ENCODE assay signal across 18 cellular contexts in the genomic region with DNA sequence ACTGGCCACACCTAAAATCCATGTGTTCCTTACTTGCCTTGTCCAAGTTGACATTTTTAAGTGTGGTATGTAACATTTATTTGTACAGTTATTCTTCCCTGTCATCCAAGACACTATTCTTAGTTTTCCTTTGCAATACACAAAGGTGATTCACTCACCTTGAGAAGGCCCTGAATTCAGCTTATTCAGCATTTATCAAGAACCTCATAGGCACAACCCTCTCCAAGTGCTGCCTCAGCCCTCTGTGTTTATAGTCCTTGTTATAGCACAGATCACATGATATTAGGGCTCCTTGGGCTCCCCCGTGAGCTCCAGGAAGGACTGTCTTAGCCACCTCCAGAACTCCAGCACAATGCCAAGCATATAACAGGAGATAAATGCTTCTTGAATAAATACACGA.
DNase-seq lines count a peak whose midpoint lies in the region; ATAC-seq, FAIRE-seq and TF ChIP-seq lines count a peak whose summit lies in the region.
"Had no signal": no experiment of that assay in that cellular context is flagged by ENCODE, and none has a peak within 500 bp of the region (broad histone marks: within the 10 kb centered on the region; RNA-seq: fewer than 3 reads in every experiment).

No MANE protein-coding gene starts in this region.

- no peak for TF ChIP-seq POLR2A in GM12878 (IDR thresholded peaks at IDR 0.05; ENCODE audit: low read depth, low read length)

- CTCF ChIA-PET in GM12878 (lab: Yijun Ruan, JAX) = interaction anchor here (0.5 to 3.8 kb wide), 11 partner anchors 8 to 1220 kb away, joined by 3 to 15 read pairs (median 3); no protein-coding TSS in a partner anchor
- CTCF ChIA-PET in activated CD4-positive, alpha-beta memory T cell treated with anti-CD3 and anti-CD28 coated beads, Interleukin-2, amount 10 ng/mL, durations not matched to agents 7 days and 5 days (lab: Charles Lee) = interaction anchor here (0.9 kb wide), 2 partner anchors 30 to 1219 kb away, joined by 3 read pairs; no protein-coding TSS in a partner anchor

- H3K9ac ChIP-seq in GM12878 (ENCODE audit: control insufficient read depth, insufficient read depth, low read length) (no peak overlapping the region), parathyroid adenoma (no peak overlapping the region)

- H4K20me1 ChIP-seq in GM12878 (ENCODE audit: control insufficient read depth, insufficient read depth) = no peaks in the 10 kb centered on the region

- peaks cover 16% of the 10 kb centered on the region; the same call in 1 of the 2 replicates for H3K4me1 ChIP-seq in GM12878 (ENCODE audit: control insufficient read depth, insufficient read depth, low read length)
- no peaks in the 10 kb centered on the region for H3K4me1 ChIP-seq in foreskin keratinocyte
- H3K4me1 ChIP-seq in parathyroid adenoma = no peaks in the 10 kb centered on the region

- H2AFZ ChIP-seq in GM12878 (ENCODE audit: control insufficient read depth, low read depth, low read length) (no peak overlapping the region), parathyroid adenoma (peak overlapping the region; percentile 38)

- H3K27me3 Mint-ChIP-seq in HFFc6 (ENCODE audit: insufficient read depth) = no peaks in the 10 kb centered on the region
- no peaks in the 10 kb centered on the region for H3K27me3 Mint-ChIP-seq in activated CD4-positive, alpha-beta memory T cell treated with anti-CD3 and anti-CD28 coated beads, Interleukin-2, amount 10 ng/mL, durations not matched to agents 7 days and 5 days
- H3K27me3 Mint-ChIP-seq: CD8-positive, alpha-beta memory T cell had no signal

- TF ChIP-seq RAD21 in GM12878 (IDR thresholded peaks at IDR 0.05; ENCODE audit: insufficient read depth, low read depth, low read length) = no peak

- SMC1A ChIA-PET in GM12878 (lab: Charles Lee; ENCODE audit: uncharacterized antibody, unreplicated experiment) = interaction anchor here (1.4 to 2.8 kb wide), 7 partner anchors 10 to 692 kb away, joined by 3 to 13 read pairs (median 6); no protein-coding TSS in a partner anchor

- H3K27me3 ChIP-seq in GM12878 (replicated peaks in 1 of 2; ENCODE audit: control insufficient read depth in 2 of 2, insufficient read depth in 2 of 2, low read length in 1 of 2) = no peaks in the 10 kb centered on the region
- no peaks in the 10 kb centered on the region for H3K27me3 ChIP-seq in foreskin keratinocyte
- H3K27me3 ChIP-seq in parathyroid adenoma (ENCODE audit: control insufficient read depth, insufficient read depth, low read length) = no peaks in the 10 kb centered on the region

- no peak for TF ChIP-seq EP300 in GM12878 (IDR thresholded peaks at IDR 0.05; ENCODE audit: borderline replicate concordance in 1 of 2, control insufficient read depth in 1 of 2, low read depth in 2 of 2, low read length in 2 of 2)

- peaks cover 99% of the 10 kb centered on the region for H3K4me1 Mint-ChIP-seq in HFFc6 (ENCODE audit: low read depth)
- H3K4me1 Mint-ChIP-seq in activated CD4-positive, alpha-beta memory T cell treated with anti-CD3 and anti-CD28 coated beads, Interleukin-2, amount 10 ng/mL, durations not matched to agents 7 days and 5 days = peaks cover 19% of the 10 kb centered on the region

- FAIRE-seq in GM12878 (lab: Jason Lieb, UNC) = peak; percentile 13
- FAIRE-seq: H54 had no signal

- no peak overlapping the region for H3K27ac ChIP-seq in GM12878 (ENCODE audit: control insufficient read depth, insufficient read depth)
- no peak overlapping the region for H3K27ac ChIP-seq in foreskin keratinocyte
- peak overlapping the region; percentile 39 for H3K27ac ChIP-seq in parathyroid adenoma

- no peak for DNase-seq in HFFc6
- no peak for DNase-seq in GM12878 (ENCODE audit: low read depth, low spot score)
- DNase-seq in foreskin keratinocyte = peak in 1 of 2 donors; percentile 31
- DNase-seq in NCI-H510A treated with DMSO at 0.1 percent for 48 hours (lab: John Stamatoyannopoulos, UW) = no peak
- no peak for DNase-seq in RKO (ENCODE audit: low spot score)
- DNase-seq in activated CD4-positive, alpha-beta memory T cell treated with anti-CD3 and anti-CD28 coated beads, Interleukin-2, amount 10 ng/mL, durations not matched to agents 7 days and 5 days = no peak
- DNase-seq: CD8-positive, alpha-beta memory T cell; GF-D8; Karpas-422; MV-4-11; NCI-H1417 treated with DMSO at 0.1 percent for 48 hours; NCI-H2029; NCI-H526 treated with DMSO at 0.1 percent for 48 hours; NK-92 treated with Interleukin-12 subunit alpha and Interleukin-12 subunit beta, amount 100 ng/mL, for 24 hours; OCI-M1 had no signal

- H3K27ac Mint-ChIP-seq in HFFc6 = peak overlapping the region; percentile 50; the same call in 1 of the 2 replicates
- H3K27ac Mint-ChIP-seq in activated CD4-positive, alpha-beta memory T cell treated with anti-CD3 and anti-CD28 coated beads, Interleukin-2, amount 10 ng/mL, durations not matched to agents 7 days and 5 days = no peak overlapping the region

- H3K9me3 ChIP-seq in GM12878 (replicated peaks; ENCODE audit: control insufficient read depth, insufficient read depth, low read length) (no peaks in the 10 kb centered on the region), parathyroid adenoma (ENCODE audit: control insufficient read depth, low read length) (no peaks in the 10 kb centered on the region)

- POLR2A ChIA-PET in GM12878 (lab: Charles Lee) = no interaction called here
- POLR2A ChIA-PET in activated CD4-positive, alpha-beta memory T cell treated with anti-CD3 and anti-CD28 coated beads, Interleukin-2, amount 10 ng/mL, durations not matched to agents 7 days and 5 days (lab: Charles Lee) = no interaction called here

- H3K79me2 ChIP-seq in GM12878 (ENCODE audit: control insufficient read depth, insufficient read depth, low read length) (no peaks in the 10 kb centered on the region), parathyroid adenoma (no peaks in the 10 kb centered on the region)

- no peaks in the 10 kb centered on the region for H3K36me3 ChIP-seq in GM12878 (ENCODE audit: control insufficient read depth in 2 of 2, insufficient read depth in 2 of 2, low read length in 1 of 2)
- no peaks in the 10 kb centered on the region for H3K36me3 ChIP-seq in parathyroid adenoma (ENCODE audit: control insufficient read depth, insufficient read depth, low read length)

- RAD21 ChIA-PET in GM12878 (lab: Charles Lee; ENCODE audit: unreplicated experiment) = interaction anchor here (0.7 to 1.4 kb wide), 3 partner anchors 17 to 1220 kb away, joined by 3 read pairs; no protein-coding TSS in a partner anchor

- intact Hi-C loops in GM12878 (cut with micrococcal nuclease; ENCODE audit: unreplicated experiment) = loop anchor here (2.0 to 10.0 kb wide), 5 partner anchors 182 to 790 kb away; no protein-coding TSS in a partner anchor

- H3K4me2 ChIP-seq in GM12878 (ENCODE audit: control insufficient read depth, insufficient read depth) (no peak overlapping the region), parathyroid adenoma (ENCODE audit: low read length) (peak overlapping the region; percentile 2)

- in situ Hi-C loops in GM12878 (cut with MboI) = loop anchor here (10.0 kb wide), 1 partner anchor 1210 kb away; the partner anchor contains the start of gene PDGFRA

- WGBS in GM12878 (ENCODE audit: insufficient coverage, insufficient replicate concordance, low lambda C conversion rate, missing lambda C conversion rate) = 97% methylated on average over 2 of the region's 2 CpGs

- no peaks in the 10 kb centered on the region for H3K9me3 Mint-ChIP-seq in HFFc6
- H3K9me3 Mint-ChIP-seq in activated CD4-positive, alpha-beta memory T cell treated with anti-CD3 and anti-CD28 coated beads, Interleukin-2, amount 10 ng/mL, durations not matched to agents 7 days and 5 days = no peaks in the 10 kb centered on the region
- H3K9me3 Mint-ChIP-seq: CD8-positive, alpha-beta memory T cell had no signal

- BruUV-seq in GM12878 (replicated peaks; lab: Mats Ljungman, UMichigan) = no TSS peak

- TF ChIP-seq CTCF in HFFc6 (IDR thresholded peaks at IDR 0.05) (no peak), GM12878 (IDR thresholded peaks at IDR 0.05 in 2 of 3, conservative IDR thresholded peaks at IDR 0.05 in 1 of 3; ENCODE audit: control insufficient read depth in 2 of 3, extremely low read depth in 1 of 3, insufficient read depth in 1 of 3, low read depth in 3 of 3, low read length in 3 of 3) (no peak), foreskin keratinocyte (conservative IDR thresholded peaks at IDR 0.05) (no peak), parathyroid adenoma (IDR thresholded peaks at IDR 0.05) (no peak)

- no peaks in the 10 kb centered on the region; the same call in 1 of the 2 replicates for H3K36me3 Mint-ChIP-seq in HFFc6 (ENCODE audit: low read depth)
- no peaks in the 10 kb centered on the region for H3K36me3 Mint-ChIP-seq in activated CD4-positive, alpha-beta memory T cell treated with anti-CD3 and anti-CD28 coated beads, Interleukin-2, amount 10 ng/mL, durations not matched to agents 7 days and 5 days (ENCODE audit: low read depth)

- no peak overlapping the region for H3K4me3 Mint-ChIP-seq in HFFc6
- no peak overlapping the region for H3K4me3 Mint-ChIP-seq in activated CD4-positive, alpha-beta memory T cell treated with anti-CD3 and anti-CD28 coated beads, Interleukin-2, amount 10 ng/mL, durations not matched to agents 7 days and 5 days
- H3K4me3 Mint-ChIP-seq: CD8-positive, alpha-beta memory T cell had no signal

- H3K4me3 ChIP-seq in GM12878 (no peak overlapping the region), parathyroid adenoma (ENCODE audit: low read depth, low read length) (no peak overlapping the region)

- ATAC-seq in GM12878 (no peak), foreskin keratinocyte (peak; percentile 20), GM21447 (IDR thresholded peaks at IDR 0.05; ENCODE audit: unreplicated experiment) (no peak)

TF ChIP-seq in GM12878, 131 proteins besides CTCF, POLR2A, EP300 and RAD21:
- TF ChIP-seq LARP7 (IDR thresholded peaks at IDR 0.05) = no peak
